In genomic region chr1:228753236-228753741, GRCh38 we compare ENCODE assay signal across 21 cellular contexts.
"Had no signal": no experiment of that assay in that cellular context is flagged by ENCODE, and none has a peak within 500 bp of the region (broad histone marks: within the 10 kb centered on the region; RNA-seq: fewer than 3 reads in every experiment).

No MANE protein-coding gene starts in this region.

- H2AFZ ChIP-seq: hepatocyte had no signal

- H3K79me2 ChIP-seq: hepatocyte had no signal

- H3K4me1 ChIP-seq: foreskin keratinocyte had no signal

- H3K36me3 ChIP-seq: esophagus muscularis mucosa, gastroesophageal sphincter, heart left ventricle, ovary, stomach, thyroid gland had no signal

- ATAC-seq: foreskin keratinocyte; gastroesophageal sphincter; heart left ventricle; left lobe of liver; natural killer cell; stimulated activated effector memory CD8-positive, alpha-beta T cell treated with anti-CD3 and anti-CD28 coated beads, Interleukin-12 subunit alpha, Interleukin-12 subunit beta, amount 100 ng/mL, for 72 hours had no signal

- H3K27me3 ChIP-seq: esophagus muscularis mucosa, hepatocyte, ovary, thyroid gland had no signal

- H3K27ac ChIP-seq: coronary artery, esophagus muscularis mucosa, foreskin keratinocyte, gastroesophageal sphincter, heart left ventricle, hepatocyte, ovary, stomach, thyroid gland had no signal

- H3K9me3 ChIP-seq: esophagus muscularis mucosa, gastroesophageal sphincter, heart left ventricle, ovary, stomach, thyroid gland had no signal

- DNase-seq: dermis blood vessel endothelial cell; effector memory CD4-positive, alpha-beta T cell; foreskin keratinocyte; heart left ventricle; kidney; natural killer cell; occipital lobe; ovary; posterior cingulate gyrus; stimulated activated CD4-positive, alpha-beta T cell treated with anti-CD3 and anti-CD28 coated beads, Interleukin-2, amount 100 ng/mL, for 24 hours; stimulated activated CD4-positive, alpha-beta T cell treated with anti-CD3 and anti-CD28 coated beads, Interleukin-4, amount 100 ng/mL, for 24 hours; stimulated activated naive CD4-positive, alpha-beta T cell treated with Interleukin-2 at 50 U/mL for 16 hours; stomach had no signal

- H3K4me3 ChIP-seq: coronary artery, esophagus muscularis mucosa, gastroesophageal sphincter, heart left ventricle, hepatocyte, lung, ovary, stomach, thyroid gland had no signal

- H3K4me2 ChIP-seq: hepatocyte had no signal
